In the genomic region with DNA sequence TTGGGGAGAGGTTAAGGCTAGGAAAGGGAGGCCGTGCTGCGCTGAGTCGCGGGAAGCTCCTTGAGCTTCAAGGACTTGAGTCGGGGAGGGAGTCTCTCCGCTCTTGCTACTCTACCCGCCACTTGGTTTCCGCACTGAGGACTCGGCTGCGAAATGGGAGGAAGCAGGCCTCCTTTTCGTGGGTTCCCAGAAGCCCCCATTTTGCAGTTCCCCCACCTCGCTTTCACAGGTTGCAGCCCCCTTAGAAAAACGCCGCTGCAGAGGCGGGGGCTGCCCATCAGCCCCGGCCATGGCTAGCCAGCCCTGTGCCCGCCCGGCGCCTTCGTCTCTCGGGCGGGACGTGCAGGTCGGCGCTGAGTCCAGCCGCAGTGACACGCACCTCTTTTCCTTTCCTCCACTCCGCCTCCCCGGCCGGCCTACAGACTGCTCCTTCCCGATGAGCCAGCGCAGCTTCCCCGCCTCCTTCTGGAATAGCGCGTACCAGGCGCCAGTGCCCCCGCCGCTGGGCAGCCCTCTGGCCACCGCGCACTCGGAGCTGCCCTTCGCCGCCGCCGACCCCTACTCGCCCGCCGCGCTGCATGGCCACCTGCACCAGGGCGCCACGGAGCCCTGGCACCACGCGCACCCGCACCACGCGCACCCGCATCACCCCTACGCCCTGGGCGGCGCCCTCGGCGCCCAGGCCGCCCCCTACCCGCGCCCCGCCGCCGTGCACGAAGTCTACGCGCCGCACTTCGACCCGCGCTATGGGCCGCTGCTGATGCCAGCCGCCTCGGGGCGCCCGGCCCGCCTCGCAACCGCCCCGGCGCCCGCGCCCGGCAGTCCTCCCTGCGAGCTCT, we compare ENCODE assay signal across 8 cellular contexts. TPM values are rescaled to one million over a fixed set of nuclear protein-coding genes. Genes with fewer than 3 reads are reported as not detected.
A peak's percentile ranks its signal among the peaks of the same experiment; 100 is the strongest.
DNase-seq lines count a peak whose midpoint lies in the region; ATAC-seq and FAIRE-seq lines count a peak whose summit lies in the region.

No MANE protein-coding gene starts in this region.

- H3K4me1 ChIP-seq in HUES64 (ENCODE audit: insufficient read depth, low read length) (peaks cover 18% of the 10 kb centered on the region), small intestine (ENCODE audit: control insufficient read depth in 2 of 2, insufficient read depth in 1 of 2, low read depth in 1 of 2, low read length in 1 of 2) (no peaks in the 10 kb centered on the region), Karpas-422 (ENCODE audit: low read length) (no peaks in the 10 kb centered on the region)

- H3K36me3 ChIP-seq in HUES64 (ENCODE audit: insufficient read depth, low read length) (no peaks in the 10 kb centered on the region), small intestine (ENCODE audit: control insufficient read depth in 2 of 2, insufficient read depth in 2 of 2, low read length in 2 of 2) (no peaks in the 10 kb centered on the region), Karpas-422 (ENCODE audit: insufficient read depth, low read length) (no peaks in the 10 kb centered on the region)

- H3K4me2 ChIP-seq in Karpas-422 (ENCODE audit: low read depth, low read length, poor library complexity, severe bottlenecking): no peak overlapping the region

- H3K9ac ChIP-seq in HUES64 (ENCODE audit: low read depth, low read length) (no peak overlapping the region), Karpas-422 (ENCODE audit: low read length) (no peak overlapping the region)

- H2AFZ ChIP-seq in Karpas-422 (ENCODE audit: low read length): no peak overlapping the region

- no peak overlapping the region for H3K27ac ChIP-seq in HUES64 (ENCODE audit: low read depth, low read length)
- no peak overlapping the region for H3K27ac ChIP-seq in small intestine (ENCODE audit: low read depth in 1 of 2, low read length in 1 of 2)
- no peak overlapping the region for H3K27ac ChIP-seq in Karpas-422 (ENCODE audit: low read length)

- H3K79me2 ChIP-seq in Karpas-422 (ENCODE audit: low read length): no peaks in the 10 kb centered on the region

- no peak for FAIRE-seq in small intestine (lab: Jason Lieb, UNC)

- H3K27me3 ChIP-seq in HUES64 (ENCODE audit: insufficient read depth, low read length): peaks cover 100% of the 10 kb centered on the region
- peaks cover 11 to 41% of the 10 kb centered on the region in 2 donors for H3K27me3 ChIP-seq in small intestine (ENCODE audit: control insufficient read depth in 2 of 2, insufficient read depth in 2 of 2, low read length in 2 of 2)
- H3K27me3 ChIP-seq in Karpas-422 (ENCODE audit: low read length): no peaks in the 10 kb centered on the region

- DNase-seq in amniotic epithelial cell (ENCODE audit: low read depth) (peak; percentile 10), iPS-NIHi11 (ENCODE audit: low spot score) (peak; percentile 44), small intestine (no peak), Karpas-422 (no peak), dermis blood vessel endothelial cell (no peak)
- DNase-seq in activated CD8-positive, alpha-beta memory T cell treated with anti-CD3 and anti-CD28 coated beads, Interleukin-2, amount 50 U/mL, for 48 hours: no peak

- H3K9me3 ChIP-seq in HUES64 (ENCODE audit: insufficient read depth, low read depth, low read length) (no peaks in the 10 kb centered on the region), small intestine (ENCODE audit: control insufficient read depth, low read depth) (no peaks in the 10 kb centered on the region), Karpas-422 (ENCODE audit: low read length) (no peaks in the 10 kb centered on the region)

- peak overlapping the region; percentile 56 for H3K4me3 ChIP-seq in HUES64 (ENCODE audit: low read length)
- peak overlapping the region; percentile 9 to 15 for H3K4me3 ChIP-seq in small intestine (ENCODE audit: low read depth in 1 of 2, low read length in 2 of 2)
- H3K4me3 ChIP-seq in Karpas-422 (ENCODE audit: low read length): no peak overlapping the region

- ATAC-seq in HG02840 (IDR thresholded peaks at IDR 0.05; ENCODE audit: low FRiP score, unreplicated experiment): no peak

- H3K9me2 ChIP-seq in Karpas-422 (replicated peaks; ENCODE audit: insufficient read depth, low read length): no peaks in the 10 kb centered on the region

- no peaks in the 10 kb centered on the region for H4K20me1 ChIP-seq in Karpas-422 (ENCODE audit: insufficient read depth, low read depth, low read length)

- under 1% methylated on average over 89 of the region's 89 CpGs for WGBS in HUES64
- WGBS in small intestine, 3 donors: 3 to 4% (median 4%) methylated on average over 71 to 89 of the region's 89 CpGs

RNA-seq across cellular contexts. Expression of a gene that starts 5.0 kb away (rescaled TPM):
- polyA plus RNA-seq in HUES64 (2013, experiment 1 of 2): 0.10 TPM
- not detected for polyA plus RNA-seq in HUES64 (2013, experiment 2 of 2)
- not detected for polyA plus RNA-seq in small intestine
- total RNA-seq in Karpas-422 (2014; rRNA removed; shearing (Covaris generic); ENCODE audit: low replicate concordance): not detected in 2 replicates
- not detected in 2 replicates for total RNA-seq in dermis blood vessel endothelial cell

Comparison
In these comparisons a context has a peak if more than half of its experiments do, and no peak if none do; other contexts are left out.
1. DNase-seq: peak in amniotic epithelial cell (single experiment) and iPS-NIHi11 (single experiment); none in small intestine (single experiment), Karpas-422 (single experiment), activated CD8-positive, alpha-beta memory T cell treated with anti-CD3 and anti-CD28 coated beads, Interleukin-2, amount 50 U/mL, for 48 hours (single experiment) and dermis blood vessel endothelial cell (single experiment).